8 cellular contexts compared by ENCODE assay signal in the genomic region with DNA sequence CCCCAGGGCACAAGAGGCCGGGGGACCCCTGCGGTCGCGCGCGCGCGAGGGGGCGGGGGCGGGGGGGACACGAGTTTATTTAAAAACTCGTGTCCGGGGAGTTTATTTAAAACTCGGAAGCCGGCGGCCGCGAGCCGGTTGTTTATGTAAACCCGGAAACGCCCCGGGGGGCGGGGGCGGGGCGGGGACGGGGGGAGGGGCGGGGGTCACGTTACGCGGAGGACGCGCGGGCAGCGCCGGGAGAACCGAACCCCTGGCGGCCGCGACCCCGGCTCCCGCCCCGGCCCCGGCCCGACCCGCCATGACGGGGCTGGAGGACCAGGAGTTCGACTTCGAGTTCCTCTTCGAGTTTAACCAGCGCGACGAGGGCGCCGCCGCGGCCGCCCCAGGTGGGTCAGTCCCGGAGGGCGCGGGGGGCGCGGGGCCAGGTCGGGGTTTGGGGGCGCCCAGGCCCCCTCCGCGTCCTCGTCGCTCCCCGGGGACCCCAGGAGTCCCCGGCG.
DNase-seq lines count a peak whose midpoint lies in the region; TF ChIP-seq lines count a peak whose summit lies in the region.

No MANE protein-coding gene starts in this region.

- no peaks in the 10 kb centered on the region for H3K27me3 ChIP-seq in OCI-LY1 (ENCODE audit: insufficient read depth, low read length)

- H3K9ac ChIP-seq in OCI-LY1 (ENCODE audit: low read length): peak overlapping the region; percentile 94

- peak overlapping the region; percentile 87 for H3K4me2 ChIP-seq in OCI-LY1 (ENCODE audit: low read length)

- H3K4me1 ChIP-seq in OCI-LY1 (ENCODE audit: insufficient read depth, low read length, severe bottlenecking): peaks cover 53% of the 10 kb centered on the region

- peak overlapping the region; percentile 94 for H3K27ac ChIP-seq in OCI-LY1 (ENCODE audit: low read depth, low read length, poor library complexity, severe bottlenecking)

- DNase-seq in NCI-H1105 treated with DMSO at 0.1 percent for 48 hours (lab: John Stamatoyannopoulos, UW) (peak; percentile 5), NCI-H1105 (lab: John Stamatoyannopoulos, UW) (no peak), NCI-H446 (lab: John Stamatoyannopoulos, UW) (no peak), middle frontal gyrus (ENCODE audit: extremely low spot score, low spot score) (no peak)
- DNase-seq in activated naive CD8-positive, alpha-beta T cell treated with anti-CD3 and anti-CD28 coated beads, Interleukin-2, amount 50 U/mL, for 16 hours (ENCODE audit: low read depth, low spot score): peak; percentile 28
- DNase-seq in stimulated activated CD4-positive, alpha-beta T cell treated with anti-CD3 and anti-CD28 coated beads, Interleukin-15, amount 100 ng/mL, for 24 hours: peak; percentile 79

- peaks cover 41% of the 10 kb centered on the region for H3K36me3 ChIP-seq in OCI-LY1 (ENCODE audit: insufficient read depth, low read length)

- no peaks in the 10 kb centered on the region for H3K9me2 ChIP-seq in OCI-LY1 (ENCODE audit: low read depth, low read length)

- H3K4me3 ChIP-seq in OCI-LY1 (ENCODE audit: low read depth, low read length, poor library complexity, severe bottlenecking) (peak overlapping the region; percentile 89), iPS-18c (ENCODE audit: insufficient read depth, low read depth, low read length) (peak overlapping the region; percentile 53)

- H3K9me3 ChIP-seq in OCI-LY1 (ENCODE audit: low read length) (no peaks in the 10 kb centered on the region), iPS-18c (ENCODE audit: control insufficient read depth, insufficient read depth, low read length) (peaks cover 2% of the 10 kb centered on the region)

- 0 out of 2 replicates have a peak, but pooled peaks cover 4% of the 10 kb centered on the region for H3F3A ChIP-seq in OCI-LY1 (ENCODE audit: insufficient read depth, low read length)

- TF ChIP-seq CTCF in OCI-LY1 (IDR thresholded peaks at IDR 0.05; ENCODE audit: low read length): no peak

- H3K79me2 ChIP-seq in OCI-LY1 (ENCODE audit: insufficient read depth, low read length): peaks cover 70% of the 10 kb centered on the region

- no peak overlapping the region for H2AFZ ChIP-seq in OCI-LY1 (ENCODE audit: low read length)

- no peaks in the 10 kb centered on the region for H4K20me1 ChIP-seq in OCI-LY1 (ENCODE audit: insufficient read depth, low read length)

Comparison
In these comparisons a context has a peak if more than half of its experiments do, and no peak if none do; other contexts are left out.
1. DNase-seq: peak in NCI-H1105 treated with DMSO at 0.1 percent for 48 hours (single experiment), activated naive CD8-positive, alpha-beta T cell treated with anti-CD3 and anti-CD28 coated beads, Interleukin-2, amount 50 U/mL, for 16 hours (single experiment) and stimulated activated CD4-positive, alpha-beta T cell treated with anti-CD3 and anti-CD28 coated beads, Interleukin-15, amount 100 ng/mL, for 24 hours (single experiment); none in NCI-H1105 (single experiment), NCI-H446 (0 of 2) and middle frontal gyrus (single experiment).